ENCODE assay signal across 21 cellular contexts in the genomic region with DNA sequence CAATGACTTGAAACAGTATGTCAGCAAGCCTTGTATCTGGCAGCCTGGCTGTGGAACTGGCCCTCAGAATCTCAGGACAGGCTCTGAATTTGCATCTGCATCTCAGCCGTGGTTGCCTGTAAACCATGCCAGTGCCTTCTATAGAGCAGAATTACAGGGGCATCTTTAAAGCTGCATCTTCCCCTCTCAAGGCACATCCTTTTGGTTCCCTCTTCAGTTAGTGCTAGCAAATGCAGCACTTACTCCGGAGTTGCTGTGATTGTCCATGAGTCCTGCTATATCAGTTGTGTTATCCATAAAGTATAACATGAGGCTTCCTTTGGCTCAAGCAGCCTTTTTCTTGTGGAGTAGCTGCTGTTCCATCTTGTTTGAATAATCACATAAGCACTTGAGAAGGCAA. TPM values are rescaled to one million over a fixed set of nuclear protein-coding genes. Genes with fewer than 3 reads are reported as not detected.
"Had no signal": no experiment of that assay in that cellular context is flagged by ENCODE, and none has a peak within 500 bp of the region (broad histone marks: within the 10 kb centered on the region; RNA-seq: fewer than 3 reads in every experiment).

No MANE protein-coding gene starts in this region.

- H3K4me3 Mint-ChIP-seq: endodermal cell; naive thymus-derived CD8-positive, alpha-beta T cell; nephron progenitor cell; stimulated activated memory B cell treated with anti-CD40 and anti-IgM and Interleukin-4, amounts not matched to agents 10 μg/mL and 1 μg/mL and 100 μg/mL, for 72 hours; type B pancreatic cell had no signal

- FAIRE-seq: colon, kidney, urothelium cell line had no signal

- ATAC-seq: foreskin keratinocyte; gastroesophageal sphincter; naive thymus-derived CD8-positive, alpha-beta T cell; stimulated activated memory B cell treated with anti-CD40 and anti-IgM and Interleukin-4, amounts not matched to agents 10 μg/mL and 1 μg/mL and 100 μg/mL, for 72 hours; stimulated activated naive CD8-positive, alpha-beta T cell treated with anti-CD3 and anti-CD28 coated beads, Interleukin-15, Interleukin-2, amounts not matched to agents 100 U/mL and 50 U/mL, for 24 hours had no signal

- DNase-seq: effector CD8-positive, alpha-beta T cell; endodermal cell; foreskin keratinocyte; left ventricle myocardium superior; naive thymus-derived CD8-positive, alpha-beta T cell; nephron progenitor cell; nucleus accumbens; stimulated activated CD4-positive, alpha-beta T cell treated with anti-CD3 and anti-CD28 coated beads, Interleukin-4, amount 100 ng/mL, for 4 hours; stimulated activated naive CD8-positive, alpha-beta T cell treated with anti-CD3 and anti-CD28 coated beads, Interleukin-15, Interleukin-2, amounts not matched to agents 100 U/mL and 50 U/mL, for 24 hours; testis had no signal

- H3K27me3 Mint-ChIP-seq: stimulated activated memory B cell treated with anti-CD40 and anti-IgM and Interleukin-4, amounts not matched to agents 10 μg/mL and 1 μg/mL and 100 μg/mL, for 72 hours had no signal

- H3K27ac Mint-ChIP-seq: endodermal cell; naive thymus-derived CD8-positive, alpha-beta T cell; stimulated activated memory B cell treated with anti-CD40 and anti-IgM and Interleukin-4, amounts not matched to agents 10 μg/mL and 1 μg/mL and 100 μg/mL, for 72 hours; type B pancreatic cell had no signal

RNA-seq across cellular contexts. Expression of gene PARVG, which starts 53.9 kb away (rescaled TPM):
- total RNA-seq: epithelial cell of proximal tubule, fibroblast of lung, foreskin keratinocyte, myocyte, osteocyte had no signal
- polyA plus RNA-seq: endothelial cell of umbilical vein, fibroblast of lung, foreskin keratinocyte had no signal
